Comparison of ENCODE assay signal across 25 cellular contexts in genomic region chr1:93025572-93025971, GRCh38.
"Had no signal": no experiment of that assay in that cellular context is flagged by ENCODE, and none has a peak within 500 bp of the region (broad histone marks: within the 10 kb centered on the region; RNA-seq: fewer than 3 reads in every experiment).

No MANE protein-coding gene starts in this region.

- H3K4me3 ChIP-seq: pancreas, psoas muscle, right atrium auricular region, spleen, upper lobe of right lung had no signal

- H3K27ac ChIP-seq: pancreas, psoas muscle, right atrium auricular region, spleen, upper lobe of right lung had no signal

- FAIRE-seq: pancreas, TTC549 had no signal

- H3K36me3 ChIP-seq: pancreas, right atrium auricular region, spleen, upper lobe of right lung had no signal

- H3K27me3 ChIP-seq: pancreas, right atrium auricular region, spleen, upper lobe of right lung had no signal

- H3K27ac Mint-ChIP-seq: activated B cell treated with CpG ODN at 0.5 μM for 24 hours; activated CD4-positive, alpha-beta memory T cell treated with anti-CD3 and anti-CD28 coated beads for 36 hours; activated naive CD8-positive, alpha-beta T cell treated with anti-CD3 and anti-CD28 coated beads for 36 hours; natural killer cell; T-cell; T-helper 2 cell treated with Interferon-gamma antibody and Interleukin-4, amounts not matched to agents 5 μg/mL and 100 μg/mL, for 36 hours had no signal

- H3K4me3 Mint-ChIP-seq: activated B cell treated with CpG ODN at 0.5 μM for 24 hours; activated CD4-positive, alpha-beta memory T cell treated with anti-CD3 and anti-CD28 coated beads for 36 hours; activated naive CD8-positive, alpha-beta T cell treated with anti-CD3 and anti-CD28 coated beads for 36 hours; natural killer cell; T-cell; T-helper 2 cell treated with Interferon-gamma antibody and Interleukin-4, amounts not matched to agents 5 μg/mL and 100 μg/mL, for 36 hours had no signal

- ATAC-seq: left ventricle myocardium superior; natural killer cell; pancreas; psoas muscle; stimulated activated naive CD8-positive, alpha-beta T cell treated with anti-CD3 and anti-CD28 coated beads, Interleukin-15, Interleukin-2, amounts not matched to agents 100 U/mL and 50 U/mL, for 24 hours; T-cell; upper lobe of right lung had no signal

- H3K9me3 Mint-ChIP-seq: activated B cell treated with CpG ODN at 0.5 μM for 24 hours; activated CD4-positive, alpha-beta memory T cell treated with anti-CD3 and anti-CD28 coated beads for 36 hours; activated naive CD8-positive, alpha-beta T cell treated with anti-CD3 and anti-CD28 coated beads for 36 hours; natural killer cell; T-cell; T-helper 2 cell treated with Interferon-gamma antibody and Interleukin-4, amounts not matched to agents 5 μg/mL and 100 μg/mL, for 36 hours had no signal

- H3K4me1 ChIP-seq: pancreas, right atrium auricular region, upper lobe of right lung had no signal

- DNase-seq: activated B cell treated with CpG ODN at 0.5 μM for 24 hours; activated CD4-positive, alpha-beta memory T cell treated with anti-CD3 and anti-CD28 coated beads for 36 hours; activated CD4-positive, alpha-beta T cell treated with anti-CD3 and anti-CD28 coated beads for 48 hours; activated naive CD4-positive, alpha-beta T cell treated with Interleukin-2 at 50 U/mL for 16 hours; activated naive CD8-positive, alpha-beta T cell treated with anti-CD3 and anti-CD28 coated beads for 36 hours; activated T-cell treated with anti-CD3 and anti-CD28 coated beads, Interleukin-2, amount 50 U/mL, for 48 hours; amniotic stem cell; dermis blood vessel endothelial cell; effector CD8-positive, alpha-beta T cell; foreskin melanocyte; hippocampal formation; left ventricle myocardium superior; mammary epithelial cell; midbrain; natural killer cell; pancreas; psoas muscle; spleen; stimulated activated CD4-positive, alpha-beta T cell treated with anti-CD3 and anti-CD28 coated beads, Interleukin-4, amount 100 ng/mL, for 4 hours; stimulated activated naive CD8-positive, alpha-beta T cell treated with anti-CD3 and anti-CD28 coated beads, Interleukin-15, Interleukin-2, amounts not matched to agents 100 U/mL and 50 U/mL, for 24 hours; T-cell; upper lobe of right lung had no signal

- H3K36me3 Mint-ChIP-seq: activated CD4-positive, alpha-beta memory T cell treated with anti-CD3 and anti-CD28 coated beads for 36 hours; activated naive CD8-positive, alpha-beta T cell treated with anti-CD3 and anti-CD28 coated beads for 36 hours; natural killer cell; T-cell had no signal

- H3K9me3 ChIP-seq: pancreas, psoas muscle, right atrium auricular region, spleen, upper lobe of right lung had no signal
